Comparison of ENCODE assay signal across 10 cellular contexts in the genomic region with DNA sequence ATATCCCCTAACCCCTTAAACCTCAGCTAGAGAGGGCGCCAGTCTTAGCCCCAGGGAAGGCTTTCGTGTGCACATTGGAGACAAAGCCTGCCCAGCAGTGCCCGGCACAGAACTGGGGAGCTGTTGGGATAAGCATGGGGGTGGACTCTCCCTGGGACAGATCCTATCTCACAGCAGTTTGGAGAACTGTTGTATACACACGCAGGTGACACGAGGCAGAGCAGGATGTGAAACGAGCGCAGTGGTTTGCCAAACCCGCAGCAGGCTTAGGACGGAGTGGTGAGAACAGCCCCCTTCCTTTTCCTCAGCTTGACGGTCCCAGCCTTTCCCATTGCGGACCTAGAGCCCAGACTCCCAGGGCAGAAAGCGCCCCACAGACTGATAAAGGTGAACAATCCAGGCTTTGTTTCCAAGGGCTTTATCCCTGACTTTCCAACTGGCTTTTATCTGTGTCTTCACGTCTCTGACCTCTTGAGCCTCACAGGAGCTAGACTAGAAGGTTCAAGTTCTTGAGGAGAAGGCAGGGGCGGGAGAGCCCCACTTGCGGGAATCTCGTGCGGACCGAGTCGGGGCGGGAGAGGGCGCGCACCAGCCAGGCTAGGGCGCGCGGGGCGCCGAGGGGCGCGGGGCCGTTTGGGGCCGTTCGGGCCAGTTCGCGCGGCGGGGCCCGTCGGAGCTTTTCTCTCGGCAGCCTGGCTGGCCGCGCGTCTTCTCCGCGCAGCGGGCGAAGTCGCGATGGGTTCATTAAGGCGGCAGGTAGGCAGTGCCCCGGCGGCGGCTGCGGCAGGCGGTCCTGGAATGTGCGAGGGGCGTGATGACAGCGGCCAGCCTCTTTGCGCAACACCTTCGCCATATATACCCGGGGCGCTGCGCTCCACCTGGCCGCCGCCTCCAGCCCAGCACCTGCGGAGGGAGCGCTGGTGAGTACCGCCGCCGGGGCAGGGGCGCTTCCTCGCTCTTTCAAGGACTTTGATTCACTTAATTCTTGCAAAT. TPM values are rescaled to one million over a fixed set of nuclear protein-coding genes. Genes with fewer than 3 reads are reported as not detected.
DNase-seq lines count a peak whose midpoint lies in the region; ATAC-seq, FAIRE-seq and TF ChIP-seq lines count a peak whose summit lies in the region.
"Had no signal": no experiment of that assay in that cellular context is flagged by ENCODE, and none has a peak within 500 bp of the region (broad histone marks: within the 10 kb centered on the region; RNA-seq: fewer than 3 reads in every experiment).

A gene with protein sequence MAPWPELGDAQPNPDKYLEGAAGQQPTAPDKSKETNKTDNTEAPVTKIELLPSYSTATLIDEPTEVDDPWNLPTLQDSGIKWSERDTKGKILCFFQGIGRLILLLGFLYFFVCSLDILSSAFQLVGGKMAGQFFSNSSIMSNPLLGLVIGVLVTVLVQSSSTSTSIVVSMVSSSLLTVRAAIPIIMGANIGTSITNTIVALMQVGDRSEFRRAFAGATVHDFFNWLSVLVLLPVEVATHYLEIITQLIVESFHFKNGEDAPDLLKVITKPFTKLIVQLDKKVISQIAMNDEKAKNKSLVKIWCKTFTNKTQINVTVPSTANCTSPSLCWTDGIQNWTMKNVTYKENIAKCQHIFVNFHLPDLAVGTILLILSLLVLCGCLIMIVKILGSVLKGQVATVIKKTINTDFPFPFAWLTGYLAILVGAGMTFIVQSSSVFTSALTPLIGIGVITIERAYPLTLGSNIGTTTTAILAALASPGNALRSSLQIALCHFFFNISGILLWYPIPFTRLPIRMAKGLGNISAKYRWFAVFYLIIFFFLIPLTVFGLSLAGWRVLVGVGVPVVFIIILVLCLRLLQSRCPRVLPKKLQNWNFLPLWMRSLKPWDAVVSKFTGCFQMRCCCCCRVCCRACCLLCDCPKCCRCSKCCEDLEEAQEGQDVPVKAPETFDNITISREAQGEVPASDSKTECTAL (plus strand): TSS at position 881 of the 993 bp plus-strand sequence. CDS start 6,650 bp downstream, outside the sequence.

- peak; percentile 43 for DNase-seq in DMS79 treated with DMSO at 0.1 percent for 48 hours (lab: John Stamatoyannopoulos, UW)
- DNase-seq in NCI-H1105 (lab: John Stamatoyannopoulos, UW), result peak; percentile 7
- DNase-seq in glutamatergic neuron, result peak; percentile 30
- peak in 5 of 6 donors; percentile 30 to 76 (median 64) for DNase-seq in pancreas
- DNase-seq in NCI-H2029 (lab: John Stamatoyannopoulos, UW), result no peak
- DNase-seq in naive thymus-derived CD4-positive, alpha-beta T cell, result no peak
- no peak for DNase-seq in activated CD4-positive, alpha-beta T cell treated with anti-CD3 and anti-CD28 coated beads, Interleukin-2, amount 50 U/mL, for 48 hours
- DNase-seq in A172 (ENCODE audit: low spot score), result no peak
- DNase-seq: activated CD4-positive, alpha-beta T cell treated with anti-CD3 and anti-CD28 coated beads for 1 hour; amniotic stem cell had no signal

- H3K9me3 ChIP-seq in pancreas, result no peaks in the 10 kb centered on the region
- H3K9me3 ChIP-seq in naive thymus-derived CD4-positive, alpha-beta T cell (ENCODE audit: control insufficient read depth in 2 of 3, low read length in 3 of 3), result no peaks in the 10 kb centered on the region

- TF ChIP-seq CTCF in glutamatergic neuron (IDR thresholded peaks at IDR 0.05; ENCODE audit: partially characterized antibody, unreplicated experiment), result no peak
- TF ChIP-seq CTCF in pancreas (IDR thresholded peaks at IDR 0.05), result no peak

- H3K4me3 ChIP-seq in pancreas, result peak within 1 kb of the TSS in 3 of 4 donors; percentile 8 to 36 (median 33)
- H3K4me3 ChIP-seq in naive thymus-derived CD4-positive, alpha-beta T cell (ENCODE audit: low read length), result no peak within 1 kb of the TSS

- H3K4me1 ChIP-seq in pancreas, result no peaks in the 10 kb centered on the region
- no peaks in the 10 kb centered on the region for H3K4me1 ChIP-seq in naive thymus-derived CD4-positive, alpha-beta T cell (ENCODE audit: control insufficient read depth in 2 of 2, insufficient read depth in 2 of 2, low read length in 2 of 2)

- POLR2A ChIA-PET in naive thymus-derived CD4-positive, alpha-beta T cell (lab: Charles Lee), result no interaction called here

- peak within 1 kb of the TSS; percentile 23 to 75 (median 68) for H3K27ac ChIP-seq in pancreas
- H3K27ac ChIP-seq in naive thymus-derived CD4-positive, alpha-beta T cell (ENCODE audit: low read depth, low read length), result no peak within 1 kb of the TSS

- H3K9me3 Mint-ChIP-seq in glutamatergic neuron (ENCODE audit: unreplicated experiment), result peaks cover 2% of the 10 kb centered on the region
- H3K9me3 Mint-ChIP-seq in naive thymus-derived CD4-positive, alpha-beta T cell, result no peaks in the 10 kb centered on the region

- H3K4me1 Mint-ChIP-seq in glutamatergic neuron (ENCODE audit: low read depth, unreplicated experiment), result peaks cover 3% of the 10 kb centered on the region
- H3K4me1 Mint-ChIP-seq in naive thymus-derived CD4-positive, alpha-beta T cell, result peaks cover 0 to 10% (median 5%) of the 10 kb centered on the region in 7 donors

- H3K36me3 ChIP-seq in pancreas, result no peaks in the 10 kb centered on the region
- no peaks in the 10 kb centered on the region for H3K36me3 ChIP-seq in naive thymus-derived CD4-positive, alpha-beta T cell (ENCODE audit: control insufficient read depth in 2 of 3, insufficient read depth in 3 of 3, low read length in 3 of 3)

- no peak within 1 kb of the TSS for H3K27ac Mint-ChIP-seq in glutamatergic neuron (ENCODE audit: unreplicated experiment)
- H3K27ac Mint-ChIP-seq in naive thymus-derived CD4-positive, alpha-beta T cell, result no peak within 1 kb of the TSS

- intact Hi-C loops in pancreas (cut with DNase I), result no loop called here
- intact Hi-C loops in naive thymus-derived CD4-positive, alpha-beta T cell (cut with micrococcal nuclease), result no loop called here

- 2 to 3% methylated on average over 59 to 71 of the region's 71 CpGs for WGBS in pancreas, 2 donors

- H3K27me3 ChIP-seq in pancreas, result no peaks in the 10 kb centered on the region
- peaks cover 0 to 3% of the 10 kb centered on the region in 2 donors for H3K27me3 ChIP-seq in naive thymus-derived CD4-positive, alpha-beta T cell (ENCODE audit: control insufficient read depth in 2 of 2, insufficient read depth in 2 of 2, low read length in 2 of 2)

- ATAC-seq in pancreas, result peak; percentile 65 to 79 (median 70)
- no peak for ATAC-seq in naive thymus-derived CD4-positive, alpha-beta T cell

- peaks cover 18% of the 10 kb centered on the region for H3K27me3 Mint-ChIP-seq in glutamatergic neuron (ENCODE audit: unreplicated experiment)
- H3K27me3 Mint-ChIP-seq in naive thymus-derived CD4-positive, alpha-beta T cell, result peaks cover 21 to 40% (median 32%) of the 10 kb centered on the region in 5 donors

- CTCF ChIA-PET in naive thymus-derived CD4-positive, alpha-beta T cell (lab: Charles Lee), result no interaction called here

- H3K4me3 Mint-ChIP-seq in glutamatergic neuron (ENCODE audit: unreplicated experiment), result peak within 1 kb of the TSS; percentile 75
- H3K4me3 Mint-ChIP-seq in naive thymus-derived CD4-positive, alpha-beta T cell, result peak within 1 kb of the TSS in 1 of 10 donors; percentile 37

- no peak for FAIRE-seq in pancreas (lab: Jason Lieb, UNC)

- peaks cover 4% of the 10 kb centered on the region for H3K36me3 Mint-ChIP-seq in glutamatergic neuron (ENCODE audit: unreplicated experiment)
- H3K36me3 Mint-ChIP-seq in naive thymus-derived CD4-positive, alpha-beta T cell, result no peaks in the 10 kb centered on the region

RNA-seq across cellular contexts. Expression of the gene that starts here (rescaled TPM):
- total RNA-seq in glutamatergic neuron (ENCODE audit: unreplicated experiment), result 2.1 TPM
- 10 to 100 TPM in 2 of 6 donors, 1 to 10 TPM in 4; 6.0 to 21.1 (median 8.3) TPM for total RNA-seq in pancreas
- 1 to 10 TPM; 3.9 TPM for polyA plus RNA-seq in pancreas
- not detected for total RNA-seq in naive thymus-derived CD4-positive, alpha-beta T cell
- not detected for polyA plus RNA-seq in naive thymus-derived CD4-positive, alpha-beta T cell
- total RNA-seq in A172 (2014; rRNA removed; shearing (Covaris generic)), result not detected in 2 replicates

Comparison
In these comparisons a context has a peak if more than half of its experiments do, and no peak if none do; other contexts are left out.
1. RNA of the gene that starts here (polyA plus RNA-seq): 3.9 TPM in pancreas; not detected in naive thymus-derived CD4-positive, alpha-beta T cell; every median in the first group is over 4 times any median in the second.
2. DNase-seq: peak in DMS79 treated with DMSO at 0.1 percent for 48 hours (single experiment), NCI-H1105 (single experiment), glutamatergic neuron (single experiment) and pancreas (5 of 6); none in NCI-H2029 (single experiment), naive thymus-derived CD4-positive, alpha-beta T cell (0 of 9), activated CD4-positive, alpha-beta T cell treated with anti-CD3 and anti-CD28 coated beads, Interleukin-2, amount 50 U/mL, for 48 hours (0 of 2) and A172 (single experiment).